9 cellular contexts compared by ENCODE assay signal in the genomic region with DNA sequence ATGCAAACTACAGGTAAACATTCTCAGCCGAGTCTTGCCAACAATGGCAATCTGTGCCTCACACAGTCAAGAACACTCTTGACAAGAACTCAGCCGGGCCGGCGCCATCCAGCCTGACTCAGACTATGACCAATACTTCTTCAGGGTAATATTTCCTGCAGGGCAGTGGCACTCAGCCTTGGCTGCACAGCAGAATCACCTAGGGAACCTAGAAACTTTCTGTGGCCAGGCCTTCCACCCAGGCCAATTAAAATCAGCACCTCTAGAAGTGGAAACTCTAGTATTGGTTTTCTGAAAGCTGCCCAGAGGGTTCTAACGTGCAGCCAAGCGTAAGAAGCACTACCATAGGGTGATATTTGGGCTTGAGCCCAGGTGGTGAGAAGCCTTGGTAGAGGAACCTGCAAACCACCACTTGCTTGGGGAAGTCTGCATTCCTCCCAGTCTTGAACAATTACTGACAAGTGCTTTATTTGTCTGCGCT.
DNase-seq lines count a peak whose midpoint lies in the region; ATAC-seq, FAIRE-seq and TF ChIP-seq lines count a peak whose summit lies in the region.
"Had no signal": no experiment of that assay in that cellular context is flagged by ENCODE, and none has a peak within 500 bp of the region (broad histone marks: within the 10 kb centered on the region; RNA-seq: fewer than 3 reads in every experiment).

No MANE protein-coding gene starts in this region.

- TF ChIP-seq EP300 in A549 (IDR thresholded peaks at IDR 0.05), result no peak

- DNase-seq in A549 (ENCODE audit: low read depth in 1 of 2, low spot score in 1 of 2) (peak in 1 of 2 experiments; percentile 47), GM20000 (ENCODE audit: low spot score) (peak; percentile 34), NAMALWA (ENCODE audit: low spot score) (peak; percentile 62), UCSD-AML1 (lab: John Stamatoyannopoulos, UW; ENCODE audit: unreplicated experiment) (no peak), DMS114 treated with DMSO at 0.1 percent for 48 hours (lab: John Stamatoyannopoulos, UW; ENCODE audit: unreplicated experiment) (no peak), left lobe of liver (ENCODE audit: low spot score) (no peak)
- DNase-seq in activated CD8-positive, alpha-beta memory T cell treated with anti-CD3 and anti-CD28 coated beads, Interleukin-2, amount 50 U/mL, for 4 hours, result no peak
- DNase-seq: CD4-positive, CD25-positive, alpha-beta regulatory T cell had no signal

- no peaks in the 10 kb centered on the region for H3K27me3 ChIP-seq in esophagus (ENCODE audit: control insufficient read depth in 1 of 2, insufficient read depth in 2 of 2, low read length in 2 of 2)

- H3K9me3 ChIP-seq in A549 (no peaks in the 10 kb centered on the region), esophagus (ENCODE audit: control insufficient read depth in 2 of 2, insufficient read depth in 1 of 2, low read depth in 1 of 2, low read length in 1 of 2) (no peaks in the 10 kb centered on the region)

- TF ChIP-seq POLR2A in A549 (IDR thresholded peaks at IDR 0.05; ENCODE audit: low read length), result no peak

- H3K4me3 ChIP-seq in A549 (no peak overlapping the region), esophagus (ENCODE audit: low read depth in 1 of 2, low read length in 2 of 2) (no peak overlapping the region)

- TF ChIP-seq CTCF in A549 (IDR thresholded peaks at IDR 0.05) (no peak), GM20000 (IDR thresholded peaks at IDR 0.05; ENCODE audit: extremely low read depth, missing control alignments) (no peak)

- H3K4me2 ChIP-seq in A549, result peak overlapping the region; percentile 44; the same call in 2 of the 3 replicates

- 29% methylated on average over 7 of the region's 7 CpGs for WGBS in A549 (ENCODE audit: missing lambda C conversion rate)
- 56 to 57% methylated on average over 7 of the region's 7 CpGs for WGBS in esophagus, 2 donors

- POLR2A ChIA-PET in A549 (lab: Yijun Ruan, JAX), result no interaction called here

- H3K27ac ChIP-seq in A549 (peak overlapping the region in 1 of 2 experiments; percentile 50; a peak in 2 of 6 replicates), esophagus (ENCODE audit: low read depth in 2 of 2, low read length in 1 of 2) (peak overlapping the region; percentile 36 to 80)

- FAIRE-seq in A549 (lab: Jason Lieb, UNC), result no peak

- no peak for TF ChIP-seq RAD21 in A549 (conservative IDR thresholded peaks at IDR 0.05 in 1 of 2, IDR thresholded peaks at IDR 0.05 in 1 of 2)

- CTCF ChIA-PET in A549 (lab: Yijun Ruan, JAX), result no interaction called here

- ATAC-seq in A549, result peak; percentile 88 to 94
- no peak for ATAC-seq in left lobe of liver

- H3K4me1 ChIP-seq in A549 (peaks cover 45% of the 10 kb centered on the region), esophagus (ENCODE audit: control insufficient read depth in 2 of 2, insufficient read depth in 2 of 2, low read length in 1 of 2) (peaks cover 0 to 5% of the 10 kb centered on the region in 2 donors)

- no peaks in the 10 kb centered on the region for H3K36me3 ChIP-seq in esophagus (ENCODE audit: control insufficient read depth in 2 of 2, insufficient read depth in 2 of 2, low read length in 1 of 2)

TF ChIP-seq in A549, 52 proteins besides CTCF, POLR2A, EP300 and RAD21:
- TF ChIP-seq, protein P1, sequence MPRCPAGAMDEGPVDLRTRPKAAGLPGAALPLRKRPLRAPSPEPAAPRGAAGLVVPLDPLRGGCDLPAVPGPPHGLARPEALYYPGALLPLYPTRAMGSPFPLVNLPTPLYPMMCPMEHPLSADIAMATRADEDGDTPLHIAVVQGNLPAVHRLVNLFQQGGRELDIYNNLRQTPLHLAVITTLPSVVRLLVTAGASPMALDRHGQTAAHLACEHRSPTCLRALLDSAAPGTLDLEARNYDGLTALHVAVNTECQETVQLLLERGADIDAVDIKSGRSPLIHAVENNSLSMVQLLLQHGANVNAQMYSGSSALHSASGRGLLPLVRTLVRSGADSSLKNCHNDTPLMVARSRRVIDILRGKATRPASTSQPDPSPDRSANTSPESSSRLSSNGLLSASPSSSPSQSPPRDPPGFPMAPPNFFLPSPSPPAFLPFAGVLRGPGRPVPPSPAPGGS (IDR thresholded peaks at IDR 0.05), result no peak
- no peak for TF ChIP-seq RNF2 (IDR thresholded peaks at IDR 0.05; ENCODE audit: borderline replicate concordance, low read depth)

Comparison
In these comparisons a context has a peak if more than half of its experiments do, and no peak if none do; other contexts are left out.
1. DNase-seq: peak in GM20000 (single experiment) and NAMALWA (single experiment); none in UCSD-AML1 (single experiment), activated CD8-positive, alpha-beta memory T cell treated with anti-CD3 and anti-CD28 coated beads, Interleukin-2, amount 50 U/mL, for 4 hours (single experiment), DMS114 treated with DMSO at 0.1 percent for 48 hours (single experiment) and left lobe of liver (single experiment).